ENCODE assay signal across 21 cellular contexts in the genomic region with DNA sequence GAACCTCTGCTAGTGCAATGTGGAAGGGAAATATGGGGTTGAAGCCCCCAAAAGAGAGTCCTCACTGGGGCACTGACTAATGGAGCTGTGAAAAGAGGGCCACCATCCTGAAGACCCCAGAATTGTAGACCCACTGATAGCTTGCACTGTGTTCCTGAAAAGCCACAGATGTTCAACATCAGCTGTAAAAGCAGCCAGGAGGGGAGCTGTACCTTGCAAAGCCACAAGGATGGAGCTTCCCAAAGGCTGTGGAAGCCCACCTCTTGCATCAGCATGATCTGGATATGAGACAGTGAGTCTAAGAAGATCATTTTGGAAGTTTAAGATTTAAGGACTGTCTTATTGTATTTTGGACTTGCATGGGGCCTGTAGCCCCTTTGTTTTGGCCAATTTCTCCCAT.
DNase-seq lines count a peak whose midpoint lies in the region; ATAC-seq, FAIRE-seq and TF ChIP-seq lines count a peak whose summit lies in the region.
"Had no signal": no experiment of that assay in that cellular context is flagged by ENCODE, and none has a peak within 500 bp of the region (broad histone marks: within the 10 kb centered on the region; RNA-seq: fewer than 3 reads in every experiment).

No MANE protein-coding gene starts in this region.

- no peak overlapping the region for H2AFZ ChIP-seq in HepG2 (ENCODE audit: low read length)
- H2AFZ ChIP-seq: GM23338 had no signal

- TF ChIP-seq EP300 in HepG2 (IDR thresholded peaks at IDR 0.05; ENCODE audit: low read depth in 2 of 2, low read length in 2 of 2), result no peak
- no peak for TF ChIP-seq EP300 in HepG2 (CRISPR knock-in tag; IDR thresholded peaks at IDR 0.05; ENCODE audit: borderline replicate concordance)

- no peaks in the 10 kb centered on the region for H3K79me2 ChIP-seq in HepG2 (ENCODE audit: insufficient read depth, low read length)

- H3K4me3 ChIP-seq in HepG2 (replicated peaks in 1 of 3; ENCODE audit: insufficient read depth in 1 of 3, low read depth in 2 of 3, low read length in 3 of 3) (no peak overlapping the region), right lobe of liver (no peak overlapping the region), upper lobe of right lung (no peak overlapping the region)
- H3K4me3 ChIP-seq: BLaER1, GM12878, GM23338 had no signal

- DNase-seq in HepG2 (ENCODE audit: low spot score), result no peak
- DNase-seq in right lobe of liver, result no peak
- no peak for DNase-seq in upper lobe of right lung
- DNase-seq in 8988T, result no peak
- no peak for DNase-seq in GM03348 (ENCODE audit: low spot score)
- DNase-seq: Caco-2; CD4-positive, CD25-positive, alpha-beta regulatory T cell; CD8-positive, alpha-beta T cell; DMS153; DND-41; H9 had no signal

- H3K27me3 ChIP-seq in HepG2 (ENCODE audit: control insufficient read depth in 1 of 2, insufficient read depth in 2 of 2, low read length in 2 of 2), result no peaks in the 10 kb centered on the region
- no peaks in the 10 kb centered on the region for H3K27me3 ChIP-seq in right lobe of liver
- H3K27me3 ChIP-seq in upper lobe of right lung, result no peaks in the 10 kb centered on the region
- H3K27me3 ChIP-seq: BLaER1 had no signal

- POLR2A ChIA-PET in HepG2 (lab: Yijun Ruan, JAX), result interaction anchor here (1.0 kb wide), 1 partner anchor 12 kb away, joined by 4 read pairs; no protein-coding TSS in a partner anchor

- TF ChIP-seq POLR2A in HepG2 (IDR thresholded peaks at IDR 0.05; ENCODE audit: insufficient read depth in 1 of 2, low read depth in 2 of 2, low read length in 2 of 2) (no peak), right lobe of liver (IDR thresholded peaks at IDR 0.05) (no peak)

- no peaks in the 10 kb centered on the region for H3K36me3 ChIP-seq in HepG2 (replicated peaks in 1 of 2; ENCODE audit: control insufficient read depth in 1 of 2, insufficient read depth in 2 of 2, low read length in 2 of 2)
- no peaks in the 10 kb centered on the region for H3K36me3 ChIP-seq in right lobe of liver
- H3K36me3 ChIP-seq in upper lobe of right lung, result no peaks in the 10 kb centered on the region
- H3K36me3 ChIP-seq: BLaER1 had no signal

- no peaks in the 10 kb centered on the region for H4K20me1 ChIP-seq in HepG2 (ENCODE audit: insufficient read depth, low read length)
- H4K20me1 ChIP-seq: BLaER1 had no signal

- intact Hi-C loops in HepG2 (cut with micrococcal nuclease; ENCODE audit: unreplicated experiment) (no loop called here), right lobe of liver (cut with DNase I) (no loop called here), upper lobe of right lung (cut with DNase I) (no loop called here)

- peaks cover 6% of the 10 kb centered on the region for H3K9me3 Mint-ChIP-seq in stimulated activated memory B cell treated with anti-CD40 and anti-IgM and Interleukin-4, amounts not matched to agents 10 μg/mL and 1 μg/mL and 100 μg/mL, for 72 hours
- H3K9me3 Mint-ChIP-seq: CD8-positive, alpha-beta T cell had no signal

- no peak overlapping the region for H3K9ac ChIP-seq in HepG2 (ENCODE audit: insufficient read depth, low read depth, low read length)
- H3K9ac ChIP-seq: BLaER1 had no signal

- TF ChIP-seq CTCF in HepG2 (CRISPR knock-in tag; IDR thresholded peaks at IDR 0.05), result no peak
- no peak for TF ChIP-seq CTCF in right lobe of liver (IDR thresholded peaks at IDR 0.05)
- TF ChIP-seq CTCF in upper lobe of right lung (IDR thresholded peaks at IDR 0.05), result no peak

- no peaks in the 10 kb centered on the region for H3K27me3 Mint-ChIP-seq in stimulated activated memory B cell treated with anti-CD40 and anti-IgM and Interleukin-4, amounts not matched to agents 10 μg/mL and 1 μg/mL and 100 μg/mL, for 72 hours
- H3K27me3 Mint-ChIP-seq: B cell; CD4-positive, CD25-positive, alpha-beta regulatory T cell had no signal

- ATAC-seq in HepG2 (peak; percentile 69), right lobe of liver (no peak), upper lobe of right lung (no peak), HG02623 (IDR thresholded peaks at IDR 0.05; ENCODE audit: unreplicated experiment) (no peak)
- no peak for ATAC-seq in stimulated activated memory B cell treated with anti-CD40 and anti-IgM and Interleukin-4, amounts not matched to agents 10 μg/mL and 1 μg/mL and 100 μg/mL, for 72 hours
- ATAC-seq: CD8-positive, alpha-beta T cell; GM23338; HCT116 had no signal

- no TSS peak for BruUV-seq in HepG2 (replicated peaks; lab: Mats Ljungman, UMichigan)

- H3K4me2 ChIP-seq in HepG2 (ENCODE audit: low read depth, low read length), result no peak overlapping the region
- H3K4me2 ChIP-seq: BLaER1, GM23338 had no signal

- H3K9me3 ChIP-seq in HepG2 (ENCODE audit: low read length), result no peaks in the 10 kb centered on the region
- H3K9me3 ChIP-seq in right lobe of liver, result no peaks in the 10 kb centered on the region
- no peaks in the 10 kb centered on the region for H3K9me3 ChIP-seq in upper lobe of right lung
- H3K9me3 ChIP-seq: Caco-2 had no signal

- CTCF ChIA-PET in HepG2 (lab: Yijun Ruan, JAX; ENCODE audit: low intra/inter-chr PET ratio, low total read pairs), result no interaction called here

- peaks cover 36% of the 10 kb centered on the region for H3K4me1 Mint-ChIP-seq in stimulated activated memory B cell treated with anti-CD40 and anti-IgM and Interleukin-4, amounts not matched to agents 10 μg/mL and 1 μg/mL and 100 μg/mL, for 72 hours
- H3K4me1 Mint-ChIP-seq: GM23338, H9 had no signal

- FAIRE-seq in HepG2 (lab: Jason Lieb, UNC), result no peak
- FAIRE-seq: G401.6, GM12878, GM19239 had no signal

- H3K27ac ChIP-seq in HepG2 (ENCODE audit: extremely low read length, insufficient read depth, low read length), result no peak overlapping the region
- no peak overlapping the region for H3K27ac ChIP-seq in right lobe of liver
- peak overlapping the region; percentile 44 for H3K27ac ChIP-seq in upper lobe of right lung
- H3K27ac ChIP-seq: BLaER1, C4-2B had no signal

- TF ChIP-seq RAD21 in HepG2 (CRISPR knock-in tag; IDR thresholded peaks at IDR 0.05), result no peak

- H3K4me3 Mint-ChIP-seq in stimulated activated memory B cell treated with anti-CD40 and anti-IgM and Interleukin-4, amounts not matched to agents 10 μg/mL and 1 μg/mL and 100 μg/mL, for 72 hours, result no peak overlapping the region
- H3K4me3 Mint-ChIP-seq: B cell; CD4-positive, CD25-positive, alpha-beta regulatory T cell; CD8-positive, alpha-beta T cell; GM23338; H9 had no signal

- H3K27ac Mint-ChIP-seq in stimulated activated memory B cell treated with anti-CD40 and anti-IgM and Interleukin-4, amounts not matched to agents 10 μg/mL and 1 μg/mL and 100 μg/mL, for 72 hours, result peak overlapping the region; percentile 6
- H3K27ac Mint-ChIP-seq: CD8-positive, alpha-beta T cell; GM23338; H9 had no signal

- in situ Hi-C loops in HepG2 (cut with HindIII; ENCODE audit: extremely low pct_ligation_motif_present, low pct_unique_long_range_greater_than_20kb), result no loop called here

- H3K36me3 Mint-ChIP-seq in stimulated activated memory B cell treated with anti-CD40 and anti-IgM and Interleukin-4, amounts not matched to agents 10 μg/mL and 1 μg/mL and 100 μg/mL, for 72 hours, result peaks cover 7% of the 10 kb centered on the region
- H3K36me3 Mint-ChIP-seq: CD4-positive, CD25-positive, alpha-beta regulatory T cell had no signal

- H3K4me1 ChIP-seq in HepG2 (ENCODE audit: insufficient read depth, low read length), result peaks cover 51% of the 10 kb centered on the region
- peaks cover 0 to 35% (median 15%) of the 10 kb centered on the region in 4 donors for H3K4me1 ChIP-seq in right lobe of liver
- H3K4me1 ChIP-seq in upper lobe of right lung, result peaks cover 33% of the 10 kb centered on the region
- H3K4me1 ChIP-seq: Caco-2 had no signal

TF ChIP-seq in HepG2, 621 proteins besides CTCF, POLR2A, EP300 and RAD21:
- TF ChIP-seq BCL6 (CRISPR knock-in tag; IDR thresholded peaks at IDR 0.05) (peak; percentile 64), NCOA2 (CRISPR knock-in tag; IDR thresholded peaks at IDR 0.05) (no peak)
